In genomic region chr1:183218039-183218618, GRCh38 we compare ENCODE assay signal across 14 cellular contexts. TPM values are rescaled to one million over a fixed set of nuclear protein-coding genes. Genes with fewer than 3 reads are reported as not detected.
DNase-seq lines count a peak whose midpoint lies in the region; ATAC-seq, FAIRE-seq and TF ChIP-seq lines count a peak whose summit lies in the region.
"Had no signal": no experiment of that assay in that cellular context is flagged by ENCODE, and none has a peak within 500 bp of the region (broad histone marks: within the 10 kb centered on the region; RNA-seq: fewer than 3 reads in every experiment).

No MANE protein-coding gene starts in this region.

- no peak for TF ChIP-seq CTCF in GM23338 (conservative IDR thresholded peaks at IDR 0.05; ENCODE audit: low read depth in 2 of 2)
- TF ChIP-seq CTCF in cardiac muscle cell (IDR thresholded peaks at IDR 0.05; ENCODE audit: low read depth, low read length) = no peak
- no peak for TF ChIP-seq CTCF in omental fat pad (IDR thresholded peaks at IDR 0.05)

- FAIRE-seq in small intestine (lab: Jason Lieb, UNC) = no peak
- FAIRE-seq: GM18507 had no signal

- H3K27me3 Mint-ChIP-seq in GM23338 (ENCODE audit: insufficient read depth, low read depth, poor library complexity) = peaks cover 11% of the 10 kb centered on the region

- no peak overlapping the region for H2AFZ ChIP-seq in GM23338

- no peak for DNase-seq in GM23338 (ENCODE audit: low spot score)
- peak; percentile 20 to 82 for DNase-seq in NCI-H446 (lab: John Stamatoyannopoulos, UW)
- no peak for DNase-seq in cardiac muscle cell (ENCODE audit: low read depth in 1 of 2, low spot score in 1 of 2)
- no peak for DNase-seq in omental fat pad (ENCODE audit: low spot score)
- DNase-seq in small intestine = no peak
- no peak for DNase-seq in middle frontal gyrus (ENCODE audit: extremely low spot score, low spot score)
- no peak for DNase-seq in HUDEP-2 (lab: John Stamatoyannopoulos, UW; ENCODE audit: unreplicated experiment in 76 of 76)
- DNase-seq: activated B cell treated with CpG ODN at 0.5 μM for 24 hours; activated effector memory CD4-positive, alpha-beta T cell treated with anti-CD3 and anti-CD28 coated beads, Interleukin-2, amount 50 U/mL, for 16 hours; Peyer's patch had no signal

- H3K27me3 ChIP-seq in GM23338 (ENCODE audit: insufficient read depth) (no peaks in the 10 kb centered on the region), cardiac muscle cell (no peaks in the 10 kb centered on the region), skeletal muscle tissue (ENCODE audit: control insufficient read depth in 3 of 3, insufficient read depth in 3 of 3, low read length in 3 of 3) (no peaks in the 10 kb centered on the region), small intestine (ENCODE audit: control insufficient read depth in 2 of 2, insufficient read depth in 2 of 2, low read length in 2 of 2) (no peaks in the 10 kb centered on the region)
- H3K27me3 ChIP-seq: colonic mucosa, Peyer's patch had no signal

- 0 out of 2 replicates have a peak overlapping the region, but pooled peaks have one; percentile 8 for H3K27ac Mint-ChIP-seq in GM23338
- H3K27ac Mint-ChIP-seq: activated B cell treated with CpG ODN at 0.5 μM for 24 hours had no signal

- H3K36me3 Mint-ChIP-seq in GM23338 (ENCODE audit: low read depth) = no peaks in the 10 kb centered on the region

- no peak overlapping the region for H3K4me3 Mint-ChIP-seq in GM23338
- H3K4me3 Mint-ChIP-seq: activated B cell treated with CpG ODN at 0.5 μM for 24 hours had no signal

- H3K79me2 ChIP-seq in GM23338 (replicated peaks; ENCODE audit: insufficient read depth) = no peaks in the 10 kb centered on the region

- H3K4me1 ChIP-seq in GM23338 (ENCODE audit: insufficient read depth) (peaks cover 10% of the 10 kb centered on the region), cardiac muscle cell (ENCODE audit: low read depth) (peaks cover 20% of the 10 kb centered on the region), skeletal muscle tissue (ENCODE audit: control insufficient read depth in 3 of 3, insufficient read depth in 3 of 3, low read length in 3 of 3) (peaks cover 13 to 15% (median 15%) of the 10 kb centered on the region in 3 donors), small intestine (ENCODE audit: control insufficient read depth in 2 of 2, insufficient read depth in 1 of 2, low read depth in 1 of 2, low read length in 1 of 2) (no peaks in the 10 kb centered on the region)

- H3K9me3 Mint-ChIP-seq in GM23338 = no peaks in the 10 kb centered on the region
- H3K9me3 Mint-ChIP-seq: activated B cell treated with CpG ODN at 0.5 μM for 24 hours had no signal

- H4K20me1 ChIP-seq in GM23338 (replicated peaks; ENCODE audit: insufficient read depth) = no peaks in the 10 kb centered on the region

- H3K36me3 ChIP-seq in GM23338 (ENCODE audit: insufficient read depth) (no peaks in the 10 kb centered on the region), cardiac muscle cell (no peaks in the 10 kb centered on the region), skeletal muscle tissue (ENCODE audit: control insufficient read depth in 3 of 3, insufficient read depth in 3 of 3, low read length in 3 of 3) (no peaks in the 10 kb centered on the region), small intestine (ENCODE audit: control insufficient read depth in 2 of 2, insufficient read depth in 2 of 2, low read length in 2 of 2) (no peaks in the 10 kb centered on the region)
- H3K36me3 ChIP-seq: colonic mucosa, Peyer's patch had no signal

- no peak; the same call in 2 of the 3 replicates for ATAC-seq in GM23338
- no peak for ATAC-seq in omental fat pad (ENCODE audit: low FRiP score)

- H3F3A ChIP-seq in GM23338 (replicated peaks; ENCODE audit: low read depth) = no peaks in the 10 kb centered on the region

- no peaks in the 10 kb centered on the region for H3K9me2 ChIP-seq in GM23338 (ENCODE audit: insufficient read depth)

- no peak overlapping the region for H3K4me3 ChIP-seq in GM23338
- H3K4me3 ChIP-seq in cardiac muscle cell = no peak overlapping the region
- peak overlapping the region in 1 of 3 donors; percentile 41 for H3K4me3 ChIP-seq in skeletal muscle tissue (ENCODE audit: low read length in 3 of 3)
- no peak overlapping the region for H3K4me3 ChIP-seq in small intestine (ENCODE audit: low read depth in 1 of 2, low read length in 2 of 2)
- H3K4me3 ChIP-seq: colonic mucosa, Peyer's patch had no signal

- H3K9ac ChIP-seq in skeletal muscle tissue (ENCODE audit: low read depth in 1 of 3, low read length in 3 of 3) = peak overlapping the region in 1 of 3 donors; percentile 34
- H3K9ac ChIP-seq: KMS-11 had no signal

- H3K9me3 ChIP-seq in cardiac muscle cell (ENCODE audit: low read depth) (no peaks in the 10 kb centered on the region), skeletal muscle tissue (ENCODE audit: control insufficient read depth in 3 of 3, low read length in 3 of 3) (no peaks in the 10 kb centered on the region), small intestine (ENCODE audit: control insufficient read depth, low read depth) (no peaks in the 10 kb centered on the region)
- H3K9me3 ChIP-seq: colonic mucosa, Peyer's patch had no signal

- H3K27ac ChIP-seq in GM23338 (ENCODE audit: low read depth) (no peak overlapping the region), cardiac muscle cell (peak overlapping the region; percentile 59), skeletal muscle tissue (ENCODE audit: low read depth, low read length) (peak overlapping the region; percentile 73), small intestine (ENCODE audit: low read depth in 1 of 2, low read length in 1 of 2) (peak overlapping the region in 1 of 2 donors; percentile 61)
- H3K27ac ChIP-seq: colonic mucosa, KMS-11 had no signal

- H3K4me2 ChIP-seq in GM23338 = no peak overlapping the region
- H3K4me2 ChIP-seq: KMS-11 had no signal

- H3K4me1 Mint-ChIP-seq in GM23338 = peaks cover 26% of the 10 kb centered on the region
- H3K4me1 Mint-ChIP-seq: activated B cell treated with CpG ODN at 0.5 μM for 24 hours had no signal

- 63 to 76% (median 71%) methylated on average over 14 of the region's 14 CpGs for WGBS in small intestine, 3 donors

TF ChIP-seq in GM23338, 12 proteins besides CTCF, POLR2A, EP300 and RAD21 (continues in another document):
- TF ChIP-seq REST (IDR thresholded peaks at IDR 0.05; ENCODE audit: unreplicated experiment) (no peak), POLR2AphosphoS5 (IDR thresholded peaks at IDR 0.05; ENCODE audit: low read depth) (no peak), ZNF331 (CRISPR knock-in tag; IDR thresholded peaks at IDR 0.05; ENCODE audit: low read depth) (no peak)

RNA-seq across cellular contexts. Expression of gene LAMC2, which starts 32.1 kb away (rescaled TPM):
- total RNA-seq in GM23338 (2014; rRNA removed; shearing (Covaris generic)) = 19.0 and 19.5 TPM in 2 replicates
- 3.4 and 4.3 TPM in 2 replicates for polyA plus RNA-seq in GM23338 (2016; fragmentation: Nextera tagmentation; extraction: Ambion mirVana)
- 0.32 and 0.42 TPM in 2 replicates for total RNA-seq in cardiac muscle cell
- 0.36 and 0.43 TPM in 2 replicates for polyA plus RNA-seq in cardiac muscle cell
- 0.52 TPM for total RNA-seq in skeletal muscle tissue
- total RNA-seq in omental fat pad = 10 to 100 TPM in 2 of 4 donors, 1 to 10 TPM in 2; 2.6 to 23.3 (median 7.3) TPM
- polyA plus RNA-seq in small intestine = 1 to 10 TPM; 2.4 to 7.7 (median 4.7) TPM
- total RNA-seq: activated B cell treated with CpG ODN at 0.5 μM for 24 hours had no signal

Comparison
In these comparisons a context has a peak if more than half of its experiments do, and no peak if none do; other contexts are left out.
1. DNase-seq: peak in NCI-H446 (2 of 2); none in GM23338 (single experiment), cardiac muscle cell (0 of 2), omental fat pad (single experiment), small intestine (single experiment), middle frontal gyrus (single experiment) and HUDEP-2 (0 of 76).